Comparison of ENCODE assay signal across 8 cellular contexts in the genomic region with DNA sequence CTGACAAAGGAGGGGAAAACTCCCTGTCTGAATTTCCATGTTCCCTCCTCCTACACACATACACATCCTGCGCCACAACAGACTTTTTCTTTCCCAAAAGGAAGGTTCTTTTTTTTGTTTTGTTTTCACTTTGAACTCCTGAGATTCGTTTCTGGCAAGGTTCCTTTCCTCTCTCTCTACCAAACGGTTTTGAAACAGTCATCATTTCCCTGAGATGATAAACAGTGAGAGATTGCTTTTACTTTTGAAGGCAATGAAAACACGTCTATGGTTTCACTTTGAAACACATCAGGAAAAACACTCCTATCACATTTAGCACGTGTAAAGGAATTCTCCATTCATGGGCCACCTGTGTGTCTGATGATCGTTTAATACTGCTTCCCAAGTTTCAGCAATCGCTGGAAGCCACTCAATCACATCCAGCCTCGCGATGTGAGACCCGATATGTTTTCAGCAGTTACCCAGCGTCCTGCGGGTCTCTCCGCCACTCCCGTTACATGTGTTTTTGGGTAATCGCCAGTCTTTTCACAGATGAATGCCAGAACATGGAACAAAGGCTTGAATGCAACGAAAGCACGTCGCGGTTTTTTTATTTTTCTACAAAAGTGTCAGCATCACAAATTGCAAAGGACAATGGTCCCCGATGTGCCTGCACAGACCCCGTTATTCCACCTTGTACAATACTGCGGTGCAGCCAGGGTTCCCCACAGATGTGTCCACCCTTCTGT.
DNase-seq lines count a peak whose midpoint lies in the region; ATAC-seq and TF ChIP-seq lines count a peak whose summit lies in the region.

No MANE protein-coding gene starts in this region.

- no peak overlapping the region for H3K27ac ChIP-seq in WERI-Rb-1

- H3K9me3 Mint-ChIP-seq in natural killer cell treated with Interleukin-12 subunit alpha and Interleukin-12 subunit beta and Interleukin-15 and Interleukin-18, amount 100 ng/mL, for 72 hours: no peaks in the 10 kb centered on the region

- no peaks in the 10 kb centered on the region for H3K36me3 Mint-ChIP-seq in natural killer cell treated with Interleukin-12 subunit alpha and Interleukin-12 subunit beta and Interleukin-15 and Interleukin-18, amount 100 ng/mL, for 72 hours

- no peak for TF ChIP-seq CTCF in choroid plexus epithelial cell (conservative IDR thresholded peaks at IDR 0.05; ENCODE audit: low read depth, low read length)
- TF ChIP-seq CTCF in WERI-Rb-1 (IDR thresholded peaks at IDR 0.05; ENCODE audit: low read depth, low read length): no peak

- no peaks in the 10 kb centered on the region for H3K9me3 ChIP-seq in WERI-Rb-1 (ENCODE audit: severe bottlenecking)

- peak overlapping the region; percentile 59 for H3K4me3 ChIP-seq in choroid plexus epithelial cell (ENCODE audit: low read depth, low read length)
- H3K4me3 ChIP-seq in WERI-Rb-1 (ENCODE audit: low read depth, low read length): no peak overlapping the region

- peaks cover 0 to 6% of the 10 kb centered on the region in 2 donors for H3K27me3 Mint-ChIP-seq in natural killer cell treated with Interleukin-12 subunit alpha and Interleukin-12 subunit beta and Interleukin-15 and Interleukin-18, amount 100 ng/mL, for 72 hours

- H3K4me1 Mint-ChIP-seq in natural killer cell treated with Interleukin-12 subunit alpha and Interleukin-12 subunit beta and Interleukin-15 and Interleukin-18, amount 100 ng/mL, for 72 hours (ENCODE audit: low read depth in 2 of 2): peaks cover 9 to 12% of the 10 kb centered on the region in 2 donors

- peak overlapping the region; percentile 81 for H3K4me3 Mint-ChIP-seq in natural killer cell treated with Interleukin-12 subunit alpha and Interleukin-12 subunit beta and Interleukin-15 and Interleukin-18, amount 100 ng/mL, for 72 hours

- H3K36me3 ChIP-seq in WERI-Rb-1: no peaks in the 10 kb centered on the region

- DNase-seq in GM03348 (ENCODE audit: low spot score): peak; percentile 41
- DNase-seq in NCI-H69 (lab: John Stamatoyannopoulos, UW): peak; percentile 37
- peak; percentile 67 for DNase-seq in choroid plexus epithelial cell (ENCODE audit: low read depth)
- no peak for DNase-seq in natural killer cell treated with Interleukin-12 subunit alpha and Interleukin-12 subunit beta and Interleukin-15 and Interleukin-18, amount 100 ng/mL, for 72 hours (ENCODE audit: low spot score)
- DNase-seq in NCI-H1417 treated with DMSO at 0.1 percent for 48 hours (lab: John Stamatoyannopoulos, UW): no peak
- no peak for DNase-seq in WERI-Rb-1
- no peak for DNase-seq in HT-29 (ENCODE audit: low spot score)

- peak overlapping the region; percentile 13 to 18 for H3K27ac Mint-ChIP-seq in natural killer cell treated with Interleukin-12 subunit alpha and Interleukin-12 subunit beta and Interleukin-15 and Interleukin-18, amount 100 ng/mL, for 72 hours

- H3K27me3 ChIP-seq in WERI-Rb-1 (ENCODE audit: insufficient read depth, low read depth, severe bottlenecking): no peaks in the 10 kb centered on the region

- ATAC-seq in natural killer cell treated with Interleukin-12 subunit alpha and Interleukin-12 subunit beta and Interleukin-15 and Interleukin-18, amount 100 ng/mL, for 72 hours: peak; percentile 27 to 32
- no peak for ATAC-seq in GM18868 (IDR thresholded peaks at IDR 0.05; ENCODE audit: unreplicated experiment)

Comparison
In these comparisons a context has a peak if more than half of its experiments do, and no peak if none do; other contexts are left out.
1. DNase-seq: peak in GM03348 (single experiment), NCI-H69 (single experiment) and choroid plexus epithelial cell (single experiment); none in natural killer cell treated with Interleukin-12 subunit alpha and Interleukin-12 subunit beta and Interleukin-15 and Interleukin-18, amount 100 ng/mL, for 72 hours (single experiment), NCI-H1417 treated with DMSO at 0.1 percent for 48 hours (single experiment), WERI-Rb-1 (single experiment) and HT-29 (single experiment).